In the genomic region with DNA sequence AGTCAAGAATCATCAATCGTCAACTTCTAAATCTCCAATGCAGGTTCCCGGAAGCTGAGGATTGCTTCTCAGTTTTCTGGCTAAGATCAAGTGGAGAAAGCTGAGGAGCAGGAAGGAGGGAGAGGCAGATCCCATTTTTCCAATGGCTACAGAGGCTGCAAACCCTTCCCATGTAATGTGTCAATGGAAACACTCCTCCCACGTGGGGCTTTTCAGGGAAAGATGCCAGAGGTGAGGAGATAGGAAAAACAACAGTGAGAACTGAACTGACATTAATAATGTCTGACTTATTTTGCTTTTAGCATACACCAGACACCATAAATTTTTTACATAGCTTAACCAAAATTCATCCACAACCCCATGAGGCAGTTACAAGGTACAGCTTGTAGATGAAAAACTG, we compare ENCODE assay signal across 31 cellular contexts.
DNase-seq lines count a peak whose midpoint lies in the region; ATAC-seq, FAIRE-seq and TF ChIP-seq lines count a peak whose summit lies in the region.
"Had no signal": no experiment of that assay in that cellular context is flagged by ENCODE, and none has a peak within 500 bp of the region (broad histone marks: within the 10 kb centered on the region; RNA-seq: fewer than 3 reads in every experiment).

No MANE protein-coding gene starts in this region.

- ATAC-seq in GM19395 (IDR thresholded peaks at IDR 0.05; ENCODE audit: unreplicated experiment) (no peak), HG03097 (IDR thresholded peaks at IDR 0.05; ENCODE audit: low FRiP score, unreplicated experiment) (no peak)
- ATAC-seq: A549; activated naive CD4-positive, alpha-beta T cell treated with anti-CD3 and anti-CD28 coated beads, Interleukin-2, amount 50 U/mL, for 72 hours; left lung; natural killer cell; upper lobe of right lung; WTC11 had no signal

- FAIRE-seq in astrocyte (lab: Jason Lieb, UNC), result no peak
- FAIRE-seq: A549 had no signal

- H3K4ac ChIP-seq in mesenchymal stem cell (ENCODE audit: low read depth in 1 of 2, low read length in 2 of 2), result no peak overlapping the region

- peak overlapping the region; percentile 43 for H3K4me2 ChIP-seq in astrocyte (ENCODE audit: low read length)
- no peak overlapping the region for H3K4me2 ChIP-seq in mesenchymal stem cell (ENCODE audit: low read length, poor library complexity, severe bottlenecking)
- H3K4me2 ChIP-seq: A549 had no signal

- H3K27ac Mint-ChIP-seq in astrocyte (ENCODE audit: unreplicated experiment), result peak overlapping the region; percentile 41
- peak overlapping the region; percentile 48 for H3K27ac Mint-ChIP-seq in progenitor cell of endocrine pancreas
- no peak overlapping the region for H3K27ac Mint-ChIP-seq in T-helper 2 cell treated with Interferon-gamma antibody and Interleukin-4, amounts not matched to agents 5 μg/mL and 100 μg/mL, for 36 hours
- H3K27ac Mint-ChIP-seq: activated CD4-positive, alpha-beta T cell treated with anti-CD3 and anti-CD28 coated beads, Interleukin-2, amount 10 ng/mL, durations not matched to agents 7 days and 5 days; activated naive CD4-positive, alpha-beta T cell treated with anti-CD3 and anti-CD28 coated beads, Interleukin-2, amount 50 U/mL, for 72 hours; CD4-positive, alpha-beta T cell; natural killer cell; WTC11 had no signal

- H2BK120ac ChIP-seq in mesenchymal stem cell (ENCODE audit: low read depth, low read length), result no peak overlapping the region

- H3K27ac ChIP-seq in astrocyte (ENCODE audit: low read depth, low read length) (peak overlapping the region; percentile 9), mesenchymal stem cell (ENCODE audit: low read length, poor library complexity, severe bottlenecking) (no peak overlapping the region)
- H3K27ac ChIP-seq: colonic mucosa, epithelial cell of prostate, left lung, suprapubic skin, upper lobe of right lung had no signal

- no peaks in the 10 kb centered on the region for H4K20me1 ChIP-seq in astrocyte (ENCODE audit: insufficient read depth, low read length)

- H3K36me3 Mint-ChIP-seq in astrocyte (ENCODE audit: low read depth, unreplicated experiment) (no peaks in the 10 kb centered on the region), progenitor cell of endocrine pancreas (ENCODE audit: insufficient read depth) (no peaks in the 10 kb centered on the region)
- H3K36me3 Mint-ChIP-seq in T-helper 2 cell treated with Interferon-gamma antibody and Interleukin-4, amounts not matched to agents 5 μg/mL and 100 μg/mL, for 36 hours (ENCODE audit: low read depth), result no peaks in the 10 kb centered on the region
- H3K36me3 Mint-ChIP-seq: activated naive CD4-positive, alpha-beta T cell treated with anti-CD3 and anti-CD28 coated beads, Interleukin-2, amount 50 U/mL, for 72 hours; natural killer cell; WTC11 had no signal

- H3K9ac ChIP-seq in astrocyte (ENCODE audit: low read length) (no peak overlapping the region), mesenchymal stem cell (ENCODE audit: low read length) (no peak overlapping the region)

- H3K4me3 ChIP-seq in astrocyte (ENCODE audit: insufficient read depth, low read depth, low read length), result no peak overlapping the region
- no peak overlapping the region for H3K4me3 ChIP-seq in mesenchymal stem cell (ENCODE audit: insufficient read depth in 1 of 2, low read depth in 1 of 2, low read length in 2 of 2)
- H3K4me3 ChIP-seq: A549, colonic mucosa, HAP-1, left lung, suprapubic skin, upper lobe of right lung had no signal

- no peak overlapping the region for H2BK12ac ChIP-seq in mesenchymal stem cell (ENCODE audit: low read length in 2 of 2)

- H3K18ac ChIP-seq in mesenchymal stem cell (ENCODE audit: low read depth in 1 of 2, low read length in 2 of 2), result no peak overlapping the region

- no peaks in the 10 kb centered on the region for H3K79me2 ChIP-seq in astrocyte (ENCODE audit: insufficient read depth, low read length)

- peak; percentile 87 for DNase-seq in EH (ENCODE audit: low read depth)
- peak; percentile 59 for DNase-seq in astrocyte (ENCODE audit: low read depth)
- DNase-seq in mesenchymal stem cell, result peak; percentile 24
- DNase-seq in progenitor cell of endocrine pancreas (ENCODE audit: low spot score, unreplicated experiment), result no peak
- no peak for DNase-seq in T-helper 2 cell treated with Interferon-gamma antibody and Interleukin-4, amounts not matched to agents 5 μg/mL and 100 μg/mL, for 36 hours (ENCODE audit: low spot score)
- DNase-seq in GM20000 (ENCODE audit: low spot score), result no peak
- DNase-seq: activated CD4-positive, alpha-beta T cell treated with anti-CD3 and anti-CD28 coated beads, Interleukin-2, amount 10 ng/mL, durations not matched to agents 7 days and 5 days; activated effector memory CD4-positive, alpha-beta T cell treated with Interleukin-2 at 50 U/mL for 16 hours; activated T-cell treated with anti-CD3 and anti-CD28 coated beads, Interleukin-2, amount 50 U/mL, for 1 hour; AML-193; CD4-positive, alpha-beta T cell; colonic mucosa; effector memory CD4-positive, alpha-beta T cell; glutamatergic neuron; left lung; midbrain; natural killer cell; NCI-H1048; NCI-H1694 treated with DMSO at 0.1 percent for 48 hours; OCI-M1; stimulated activated naive CD4-positive, alpha-beta T cell; T-helper 1 cell; upper lobe of right lung had no signal

- no peaks in the 10 kb centered on the region for H3K79me1 ChIP-seq in mesenchymal stem cell (replicated peaks; ENCODE audit: low read length, poor library complexity, severe bottlenecking)

- no peak overlapping the region for H2AK5ac ChIP-seq in mesenchymal stem cell (ENCODE audit: low read length, severe bottlenecking)

- peaks cover 14% of the 10 kb centered on the region for H3K4me1 ChIP-seq in astrocyte (ENCODE audit: insufficient read depth, low read length)
- H3K4me1 ChIP-seq in mesenchymal stem cell (ENCODE audit: control insufficient read depth, insufficient read depth, low read depth, low read length), result peaks cover 4% of the 10 kb centered on the region
- H3K4me1 ChIP-seq: colonic mucosa, HAP-1, left lung, upper lobe of right lung had no signal

- H3K23ac ChIP-seq in mesenchymal stem cell (ENCODE audit: low read length in 2 of 2), result no peak overlapping the region

- TF ChIP-seq CTCF in astrocyte (IDR thresholded peaks at IDR 0.05; ENCODE audit: insufficient read depth, low read depth, low read length) (no peak), progenitor cell of endocrine pancreas (IDR thresholded peaks at IDR 0.05; ENCODE audit: unreplicated experiment) (no peak), GM20000 (IDR thresholded peaks at IDR 0.05; ENCODE audit: extremely low read depth, missing control alignments) (no peak)

- no peak overlapping the region for H2BK15ac ChIP-seq in mesenchymal stem cell (ENCODE audit: low read depth, poor library complexity, severe bottlenecking)

- H3K27me3 ChIP-seq in astrocyte (ENCODE audit: insufficient read depth, low read length) (no peaks in the 10 kb centered on the region), mesenchymal stem cell (ENCODE audit: control insufficient read depth in 1 of 2, insufficient read depth in 1 of 2, low read length in 2 of 2) (no peaks in the 10 kb centered on the region)
- H3K27me3 ChIP-seq: colonic mucosa, left lung, suprapubic skin, upper lobe of right lung had no signal

- no peak overlapping the region for H3K14ac ChIP-seq in mesenchymal stem cell (ENCODE audit: low read length in 2 of 2)

- H4K8ac ChIP-seq in mesenchymal stem cell (ENCODE audit: low read length), result no peak overlapping the region

- 30% methylated on average over 2 of the region's 3 CpGs for WGBS in mesenchymal stem cell

- H3K4me3 Mint-ChIP-seq in astrocyte (ENCODE audit: unreplicated experiment) (no peak overlapping the region), progenitor cell of endocrine pancreas (ENCODE audit: low read depth) (no peak overlapping the region)
- H3K4me3 Mint-ChIP-seq in T-helper 2 cell treated with Interferon-gamma antibody and Interleukin-4, amounts not matched to agents 5 μg/mL and 100 μg/mL, for 36 hours, result no peak overlapping the region
- H3K4me3 Mint-ChIP-seq: activated CD4-positive, alpha-beta T cell treated with anti-CD3 and anti-CD28 coated beads, Interleukin-2, amount 10 ng/mL, durations not matched to agents 7 days and 5 days; CD4-positive, alpha-beta T cell; natural killer cell; WTC11 had no signal

- peaks cover 33% of the 10 kb centered on the region for H3K4me1 Mint-ChIP-seq in astrocyte (ENCODE audit: low read depth, unreplicated experiment)
- peaks cover 9% of the 10 kb centered on the region for H3K4me1 Mint-ChIP-seq in progenitor cell of endocrine pancreas (ENCODE audit: low read depth)
- no peaks in the 10 kb centered on the region for H3K4me1 Mint-ChIP-seq in T-helper 2 cell treated with Interferon-gamma antibody and Interleukin-4, amounts not matched to agents 5 μg/mL and 100 μg/mL, for 36 hours (ENCODE audit: low read depth)
- H3K4me1 Mint-ChIP-seq: activated CD4-positive, alpha-beta T cell treated with anti-CD3 and anti-CD28 coated beads, Interleukin-2, amount 10 ng/mL, durations not matched to agents 7 days and 5 days; natural killer cell had no signal

- no peaks in the 10 kb centered on the region for H3K9me3 Mint-ChIP-seq in astrocyte (ENCODE audit: unreplicated experiment)
- H3K9me3 Mint-ChIP-seq in progenitor cell of endocrine pancreas (ENCODE audit: low read depth), result no peaks in the 10 kb centered on the region
- H3K9me3 Mint-ChIP-seq in T-helper 2 cell treated with Interferon-gamma antibody and Interleukin-4, amounts not matched to agents 5 μg/mL and 100 μg/mL, for 36 hours, result no peaks in the 10 kb centered on the region
- H3K9me3 Mint-ChIP-seq: activated CD4-positive, alpha-beta T cell treated with anti-CD3 and anti-CD28 coated beads, Interleukin-2, amount 10 ng/mL, durations not matched to agents 7 days and 5 days; WTC11 had no signal

- H3K27me3 Mint-ChIP-seq in astrocyte (ENCODE audit: low read depth, unreplicated experiment) (no peaks in the 10 kb centered on the region), progenitor cell of endocrine pancreas (no peaks in the 10 kb centered on the region)
- H3K27me3 Mint-ChIP-seq in T-helper 2 cell treated with Interferon-gamma antibody and Interleukin-4, amounts not matched to agents 5 μg/mL and 100 μg/mL, for 36 hours (ENCODE audit: low read depth), result no peaks in the 10 kb centered on the region
- H3K27me3 Mint-ChIP-seq: activated CD4-positive, alpha-beta T cell treated with anti-CD3 and anti-CD28 coated beads, Interleukin-2, amount 10 ng/mL, durations not matched to agents 7 days and 5 days; CD4-positive, alpha-beta T cell had no signal

- H2AFZ ChIP-seq in astrocyte (ENCODE audit: low read depth, low read length) (no peak overlapping the region), mesenchymal stem cell (ENCODE audit: low read depth, low read length) (no peak overlapping the region)

- no peak overlapping the region for H2BK5ac ChIP-seq in mesenchymal stem cell (ENCODE audit: low read depth, low read length, poor library complexity, severe bottlenecking)

- H3K36me3 ChIP-seq in astrocyte (ENCODE audit: insufficient read depth, low read length), result no peaks in the 10 kb centered on the region
- no peaks in the 10 kb centered on the region for H3K36me3 ChIP-seq in mesenchymal stem cell (ENCODE audit: control insufficient read depth in 1 of 2, insufficient read depth in 2 of 2, low read depth in 1 of 2, low read length in 2 of 2)
- H3K36me3 ChIP-seq: colonic mucosa, HAP-1, left lung, suprapubic skin, upper lobe of right lung had no signal

- no peaks in the 10 kb centered on the region for H3K9me3 ChIP-seq in astrocyte (ENCODE audit: insufficient read depth, low read depth, low read length)
- H3K9me3 ChIP-seq in mesenchymal stem cell (ENCODE audit: control insufficient read depth, low read length), result no peaks in the 10 kb centered on the region
- H3K9me3 ChIP-seq: A549, colonic mucosa, HAP-1, left lung, suprapubic skin, upper lobe of right lung had no signal

- H4K91ac ChIP-seq in mesenchymal stem cell (ENCODE audit: low read length), result no peak overlapping the region

Comparison
In these comparisons a context has a peak if more than half of its experiments do, and no peak if none do; other contexts are left out.
1. DNase-seq: peak in EH (single experiment), astrocyte (single experiment) and mesenchymal stem cell (single experiment); none in progenitor cell of endocrine pancreas (single experiment), T-helper 2 cell treated with Interferon-gamma antibody and Interleukin-4, amounts not matched to agents 5 μg/mL and 100 μg/mL, for 36 hours (single experiment) and GM20000 (single experiment).